8 cellular contexts compared by ENCODE assay signal in the genomic region with DNA sequence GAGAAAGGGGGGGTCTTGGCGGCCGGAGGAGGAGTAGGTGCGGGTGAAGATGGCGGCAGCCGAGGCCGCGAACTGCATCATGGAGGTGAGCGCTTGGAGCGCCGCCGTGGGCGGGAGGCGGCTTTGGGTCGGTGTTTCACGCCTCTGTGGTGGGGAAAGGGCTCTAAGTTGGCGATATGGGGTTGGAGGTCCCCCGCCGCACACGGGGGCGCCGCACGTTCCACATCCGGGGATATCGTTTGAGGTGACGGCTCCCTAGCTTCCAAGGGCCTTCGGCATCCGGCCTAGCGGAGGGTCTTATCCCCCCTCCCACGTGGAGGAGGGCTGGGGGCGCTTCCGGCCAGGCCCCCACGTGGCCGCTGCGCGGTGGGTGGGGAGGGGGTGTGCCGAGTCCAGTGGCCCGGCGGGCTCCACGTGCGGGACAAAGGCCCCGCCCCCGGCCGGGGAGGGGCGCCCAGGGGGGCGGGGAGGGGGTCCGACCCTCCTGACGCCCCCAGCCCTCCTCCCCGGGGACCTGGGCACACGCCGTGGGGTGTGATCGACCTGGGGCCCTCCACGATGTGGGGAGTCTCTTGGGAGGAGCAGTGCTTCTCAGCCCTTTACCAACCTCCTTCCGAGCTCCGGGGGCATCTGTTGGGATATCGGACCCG. TPM values are rescaled to one million over a fixed set of nuclear protein-coding genes. Genes with fewer than 3 reads are reported as not detected.
DNase-seq lines count a peak whose midpoint lies in the region; ATAC-seq and TF ChIP-seq lines count a peak whose summit lies in the region.

A gene (plus strand): TSS at position 40 of the 650 bp plus-strand sequence. CDS start 10 bp downstream, at position 50.

- no peak within 1 kb of the TSS for H2AFZ ChIP-seq in OCI-LY1 (ENCODE audit: low read length)

- no peaks in the 10 kb centered on the region for H3K27me3 ChIP-seq in OCI-LY1 (ENCODE audit: insufficient read depth, low read length)
- H3K27me3 ChIP-seq in left ventricle myocardium inferior (ENCODE audit: low read depth): no peaks in the 10 kb centered on the region
- no peaks in the 10 kb centered on the region for H3K27me3 ChIP-seq in prostate gland (replicated peaks; ENCODE audit: insufficient read depth)

- H3F3A ChIP-seq in OCI-LY1 (ENCODE audit: insufficient read depth, low read length): peaks cover 6% of the 10 kb centered on the region; the same call in 1 of the 2 replicates

- POLR2A ChIA-PET in activated naive CD8-positive, alpha-beta T cell treated with anti-CD3 and anti-CD28 coated beads, Interleukin-2, amount 10 ng/mL, durations not matched to agents 7 days and 5 days (lab: Charles Lee): interaction anchor here (0.6 to 3.3 kb wide), 12 partner anchors 10 to 224 kb away, joined by 3 to 23 read pairs (median 5); a partner anchor contains a TSS

- H3K27ac ChIP-seq in OCI-LY1 (ENCODE audit: low read depth, low read length, poor library complexity, severe bottlenecking): peak within 1 kb of the TSS; percentile 92
- H3K27ac ChIP-seq in left ventricle myocardium inferior (replicated peaks): peak within 1 kb of the TSS; percentile 97
- H3K27ac ChIP-seq in prostate gland: peak within 1 kb of the TSS; percentile 83 to 93

- peak within 1 kb of the TSS; percentile 90 for H3K4me2 ChIP-seq in OCI-LY1 (ENCODE audit: low read length)

- peak within 1 kb of the TSS; percentile 99 for H3K4me3 Mint-ChIP-seq in activated naive CD8-positive, alpha-beta T cell treated with anti-CD3 and anti-CD28 coated beads, Interleukin-2, amount 10 ng/mL, durations not matched to agents 7 days and 5 days

- ATAC-seq in activated naive CD8-positive, alpha-beta T cell treated with anti-CD3 and anti-CD28 coated beads, Interleukin-2, amount 10 ng/mL, durations not matched to agents 7 days and 5 days (ENCODE audit: low read depth): no peak
- ATAC-seq in HG03025 (IDR thresholded peaks at IDR 0.05; ENCODE audit: low FRiP score, unreplicated experiment) (no peak), HG02938 (IDR thresholded peaks at IDR 0.05; ENCODE audit: unreplicated experiment) (no peak)

- no peaks in the 10 kb centered on the region for H3K9me2 ChIP-seq in OCI-LY1 (ENCODE audit: low read depth, low read length)

- no peaks in the 10 kb centered on the region for H3K9me3 Mint-ChIP-seq in activated naive CD8-positive, alpha-beta T cell treated with anti-CD3 and anti-CD28 coated beads, Interleukin-2, amount 10 ng/mL, durations not matched to agents 7 days and 5 days

- peak within 1 kb of the TSS; percentile 89 for H3K4me3 ChIP-seq in OCI-LY1 (ENCODE audit: low read depth, low read length, poor library complexity, severe bottlenecking)
- H3K4me3 ChIP-seq in left ventricle myocardium inferior: peak within 1 kb of the TSS; percentile 98
- H3K4me3 ChIP-seq in prostate gland: peak within 1 kb of the TSS; percentile 66 to 92

- peaks cover 6% of the 10 kb centered on the region for H3K36me3 Mint-ChIP-seq in activated naive CD8-positive, alpha-beta T cell treated with anti-CD3 and anti-CD28 coated beads, Interleukin-2, amount 10 ng/mL, durations not matched to agents 7 days and 5 days

- DNase-seq in NCI-H82 (lab: John Stamatoyannopoulos, UW) (peak; percentile 86), NCI-H82 treated with DMSO at 0.1 percent for 48 hours (lab: John Stamatoyannopoulos, UW; ENCODE audit: unreplicated experiment) (no peak), left ventricle myocardium inferior (no peak), prostate gland (ENCODE audit: low spot score) (no peak)
- DNase-seq in activated naive CD8-positive, alpha-beta T cell treated with anti-CD3 and anti-CD28 coated beads, Interleukin-2, amount 10 ng/mL, durations not matched to agents 7 days and 5 days: peak; percentile 71

- TF ChIP-seq CTCF in OCI-LY1 (IDR thresholded peaks at IDR 0.05; ENCODE audit: low read length) (no peak), left ventricle myocardium inferior (IDR thresholded peaks at IDR 0.05; ENCODE audit: borderline replicate concordance) (no peak), prostate gland (IDR thresholded peaks at IDR 0.05) (no peak)

- H3K4me1 ChIP-seq in OCI-LY1 (ENCODE audit: insufficient read depth, low read length, severe bottlenecking) (peaks cover 60% of the 10 kb centered on the region), left ventricle myocardium inferior (peaks cover 58% of the 10 kb centered on the region), prostate gland (replicated peaks) (peaks cover 11% of the 10 kb centered on the region)

- H3K27ac Mint-ChIP-seq in activated naive CD8-positive, alpha-beta T cell treated with anti-CD3 and anti-CD28 coated beads, Interleukin-2, amount 10 ng/mL, durations not matched to agents 7 days and 5 days: peak within 1 kb of the TSS; percentile 97

- H3K9me3 ChIP-seq in OCI-LY1 (ENCODE audit: low read length) (no peaks in the 10 kb centered on the region), left ventricle myocardium inferior (replicated peaks) (no peaks in the 10 kb centered on the region), prostate gland (no peaks in the 10 kb centered on the region)

- TF ChIP-seq POLR2A in prostate gland (IDR thresholded peaks at IDR 0.05): peak; percentile 91

- H3K9ac ChIP-seq in OCI-LY1 (ENCODE audit: low read length): peak within 1 kb of the TSS; percentile 97

- H3K4me1 Mint-ChIP-seq in activated naive CD8-positive, alpha-beta T cell treated with anti-CD3 and anti-CD28 coated beads, Interleukin-2, amount 10 ng/mL, durations not matched to agents 7 days and 5 days: peaks cover 19% of the 10 kb centered on the region

- no peaks in the 10 kb centered on the region for H3K27me3 Mint-ChIP-seq in activated naive CD8-positive, alpha-beta T cell treated with anti-CD3 and anti-CD28 coated beads, Interleukin-2, amount 10 ng/mL, durations not matched to agents 7 days and 5 days

- H3K36me3 ChIP-seq in OCI-LY1 (ENCODE audit: insufficient read depth, low read length): peaks cover 21% of the 10 kb centered on the region
- H3K36me3 ChIP-seq in left ventricle myocardium inferior: peaks cover 15% of the 10 kb centered on the region
- H3K36me3 ChIP-seq in prostate gland: peaks cover 6 to 7% of the 10 kb centered on the region in 2 donors

- under 1% methylated on average over 55 of the region's 56 CpGs for WGBS in prostate gland

- no peaks in the 10 kb centered on the region for H4K20me1 ChIP-seq in OCI-LY1 (ENCODE audit: insufficient read depth, low read length)

- intact Hi-C loops in left ventricle myocardium inferior (cut with micrococcal nuclease) (no loop called here), prostate gland (cut with DNase I) (loop anchor here (2.0 to 5.0 kb wide), 3 partner anchors 35 to 90 kb away; a partner anchor contains a TSS)

- peaks cover 31% of the 10 kb centered on the region for H3K79me2 ChIP-seq in OCI-LY1 (ENCODE audit: insufficient read depth, low read length)

RNA-seq across cellular contexts. Expression of the gene that starts here (rescaled TPM):
- total RNA-seq in activated naive CD8-positive, alpha-beta T cell treated with anti-CD3 and anti-CD28 coated beads, Interleukin-2, amount 10 ng/mL, durations not matched to agents 7 days and 5 days: 100 to 1,000 TPM; 118 to 123 TPM
- total RNA-seq in left ventricle myocardium inferior (112 TPM), prostate gland (100 to 1,000 TPM; 142 to 300 TPM)

Comparison
In these comparisons a context has a peak if more than half of its experiments do, and no peak if none do; other contexts are left out.
1. DNase-seq: peak in NCI-H82 (single experiment) and activated naive CD8-positive, alpha-beta T cell treated with anti-CD3 and anti-CD28 coated beads, Interleukin-2, amount 10 ng/mL, durations not matched to agents 7 days and 5 days (single experiment); none in NCI-H82 treated with DMSO at 0.1 percent for 48 hours (single experiment), left ventricle myocardium inferior (single experiment) and prostate gland (single experiment).
2. Peak in every context shown above with its lines, with median percentiles within 50 percentile points of each other: H3K27ac ChIP-seq and H3K4me3 ChIP-seq.